Comparison of ENCODE assay signal across 1 cellular context in genomic region chr16:79950932-79951719, GRCh38.
TF ChIP-seq lines count a peak whose summit lies in the region.

No MANE protein-coding gene starts in this region.

TF ChIP-seq in K562, 482 proteins besides CTCF, POLR2A, EP300 and RAD21 (continued from another document and continues in another):
- TF ChIP-seq TOE1 (IDR thresholded peaks at IDR 0.05; ENCODE audit: borderline replicate concordance) (no peak), TOE1 (CRISPR knock-in tag; IDR thresholded peaks at IDR 0.05; ENCODE audit: borderline replicate concordance, low read depth) (no peak), RBM39 (optimal IDR thresholded peaks at IDR 0.05; ENCODE audit: low read depth, low read length) (no peak), POLR2AphosphoS5 (IDR thresholded peaks at IDR 0.05; ENCODE audit: control insufficient read depth, insufficient read depth, low read depth, low read length) (no peak), SNAPC5 (CRISPR knock-in tag; IDR thresholded peaks at IDR 0.05) (no peak), MYBL2 (IDR thresholded peaks at IDR 0.05; ENCODE audit: low read depth) (no peak), MYBL2 (CRISPR knock-in tag; IDR thresholded peaks at IDR 0.05; ENCODE audit: borderline replicate concordance) (no peak), TAF9B (IDR thresholded peaks at IDR 0.05; ENCODE audit: partially characterized antibody) (no peak), BHLHE40 (IDR thresholded peaks at IDR 0.05; ENCODE audit: low read length) (no peak), ARID1B (IDR thresholded peaks at IDR 0.05) (peak; percentile 84), ZNF445 (CRISPR knock-in tag; IDR thresholded peaks at IDR 0.05; ENCODE audit: low read depth) (no peak), RBM22 (IDR thresholded peaks at IDR 0.05; ENCODE audit: low read depth, low read length, poor library complexity, severe bottlenecking) (no peak), GABPB2 (CRISPR knock-in tag; conservative IDR thresholded peaks at IDR 0.05) (no peak), ZNF785 (CRISPR knock-in tag; IDR thresholded peaks at IDR 0.05) (no peak), ZNF274 (IDR thresholded peaks at IDR 0.05; ENCODE audit: borderline replicate concordance, low read depth, low read length) (no peak), BRCA1 (IDR thresholded peaks at IDR 0.05) (no peak), BRCA1 (CRISPR knock-in tag; IDR thresholded peaks at IDR 0.05) (no peak), ZKSCAN1 (IDR thresholded peaks at IDR 0.05; ENCODE audit: low read depth, low read length) (no peak), ZNF318 (IDR thresholded peaks at IDR 0.05; ENCODE audit: borderline replicate concordance in 1 of 2, low read depth in 1 of 2) (no peak), KLF13 (tag; IDR thresholded peaks at IDR 0.05; ENCODE audit: borderline replicate concordance, low read depth) (no peak), TFAM (CRISPR knock-in tag; conservative IDR thresholded peaks at IDR 0.05) (no peak), EGR1 (conservative IDR thresholded peaks at IDR 0.05) (no peak), ZNF354B (CRISPR knock-in tag; IDR thresholded peaks at IDR 0.05) (no peak), TARDBP (IDR thresholded peaks at IDR 0.05) (no peak), CEBPG (CRISPR knock-in tag; IDR thresholded peaks at IDR 0.05) (no peak), CEBPG (tag; conservative IDR thresholded peaks at IDR 0.05 in 1 of 2, IDR thresholded peaks at IDR 0.05 in 1 of 2) (no peak), ZFP30 (CRISPR knock-in tag; IDR thresholded peaks at IDR 0.05; ENCODE audit: borderline replicate concordance) (0 out of 2 replicates have a peak, but pooled peaks have one; percentile 26), TCF7 (IDR thresholded peaks at IDR 0.05; ENCODE audit: borderline replicate concordance) (peak; percentile 94), ZNF146 (CRISPR knock-in tag; IDR thresholded peaks at IDR 0.05; ENCODE audit: unreplicated experiment) (no peak), ZNF589 (CRISPR knock-in tag; IDR thresholded peaks at IDR 0.05; ENCODE audit: low read depth) (no peak), HMGXB4 (CRISPR knock-in tag; IDR thresholded peaks at IDR 0.05) (no peak), ETS2 (tag; IDR thresholded peaks at IDR 0.05; ENCODE audit: borderline replicate concordance, poor library complexity, severe bottlenecking) (no peak), NFE2 (IDR thresholded peaks at IDR 0.05; ENCODE audit: low read depth) (peak; percentile 33; the same call in 1 of the 2 replicates), GATAD2B (IDR thresholded peaks at IDR 0.05; ENCODE audit: borderline replicate concordance) (peak; percentile 44; the same call in 1 of the 2 replicates), GTF2F1 (IDR thresholded peaks at IDR 0.05; ENCODE audit: low read depth, low read length) (no peak), MYNN (IDR thresholded peaks at IDR 0.05) (no peak), MYNN (CRISPR knock-in tag; IDR thresholded peaks at IDR 0.05) (no peak), CREB3 (tag; conservative IDR thresholded peaks at IDR 0.05; ENCODE audit: low read depth) (no peak), PPARD (CRISPR knock-in tag; IDR thresholded peaks at IDR 0.05) (no peak), RBM14 (IDR thresholded peaks at IDR 0.05; ENCODE audit: borderline replicate concordance, insufficient read depth, low read depth, low read length) (no peak), ZNF830 (CRISPR knock-in tag; IDR thresholded peaks at IDR 0.05) (no peak), XRCC3 (IDR thresholded peaks at IDR 0.05) (no peak), ZNF449 (CRISPR knock-in tag; IDR thresholded peaks at IDR 0.05) (0 out of 2 replicates have a peak, but pooled peaks have one; percentile 31), NBN (IDR thresholded peaks at IDR 0.05; ENCODE audit: low read depth) (no peak), ETV1 (tag; conservative IDR thresholded peaks at IDR 0.05; ENCODE audit: low read depth) (no peak), TAF1 (IDR thresholded peaks at IDR 0.05; ENCODE audit: control insufficient read depth, extremely low read depth, insufficient read depth, low read length, severe bottlenecking) (no peak), FOXK2 (conservative IDR thresholded peaks at IDR 0.05 in 1 of 2, IDR thresholded peaks at IDR 0.05 in 1 of 2; ENCODE audit: low read depth in 2 of 2) (peak; percentile 27 to 54; a peak in 2 of 4 replicates), ZBTB9 (CRISPR knock-in tag; IDR thresholded peaks at IDR 0.05) (peak; percentile 77; the same call in 1 of the 2 replicates), NCOA4 (IDR thresholded peaks at IDR 0.05; ENCODE audit: partially characterized antibody) (no peak), ZNF277 (CRISPR knock-in tag; IDR thresholded peaks at IDR 0.05; ENCODE audit: borderline replicate concordance) (no peak), PHB (CRISPR knock-in tag; IDR thresholded peaks at IDR 0.05) (no peak), TRIM28 (IDR thresholded peaks at IDR 0.05) (no peak), THRA (IDR thresholded peaks at IDR 0.05) (no peak), BCL6 (CRISPR knock-in tag; IDR thresholded peaks at IDR 0.05) (no peak), GATA2 (CRISPR knock-in tag; IDR thresholded peaks at IDR 0.05) (no peak), FOXA1 (IDR thresholded peaks at IDR 0.05; ENCODE audit: borderline replicate concordance) (no peak), KLF16 (IDR thresholded peaks at IDR 0.05) (no peak), SRSF1 (IDR thresholded peaks at IDR 0.05; ENCODE audit: low read depth, low read length) (no peak), ZNF695 (CRISPR knock-in tag; IDR thresholded peaks at IDR 0.05) (no peak), SRSF3 (IDR thresholded peaks at IDR 0.05; ENCODE audit: insufficient read depth, low read length) (no peak), ZBTB1 (CRISPR knock-in tag; IDR thresholded peaks at IDR 0.05; ENCODE audit: borderline replicate concordance, low read depth) (no peak), HDAC3 (IDR thresholded peaks at IDR 0.05; ENCODE audit: borderline replicate concordance, partially characterized antibody) (no peak)
